In the genomic region with DNA sequence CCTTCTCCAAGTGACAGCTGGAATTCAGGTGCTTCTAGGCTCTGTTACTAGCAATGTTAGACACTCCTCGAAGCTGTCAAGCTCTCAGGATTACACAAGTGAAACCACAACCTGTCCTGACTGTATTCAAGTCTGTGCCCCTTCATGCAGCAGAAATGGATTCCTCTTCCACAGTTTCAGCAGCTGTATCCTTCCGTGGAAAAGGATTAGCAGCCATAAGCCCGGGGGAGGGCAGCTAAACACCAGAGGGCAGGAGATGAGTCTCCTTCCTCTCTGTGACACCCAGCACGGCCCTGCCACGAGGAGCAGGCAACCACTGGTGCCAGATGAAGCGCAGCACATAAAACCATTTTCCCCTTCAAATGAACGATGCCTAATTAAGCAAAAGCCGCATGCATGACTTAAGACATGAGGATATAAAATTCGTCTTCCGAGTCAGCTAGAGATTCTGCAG, we compare ENCODE assay signal across 8 cellular contexts. TPM values are rescaled to one million over a fixed set of nuclear protein-coding genes. Genes with fewer than 3 reads are reported as not detected.
DNase-seq lines count a peak whose midpoint lies in the region; ATAC-seq and TF ChIP-seq lines count a peak whose summit lies in the region.

No MANE protein-coding gene starts in this region.

- H3K4me1 Mint-ChIP-seq in Caco-2 (ENCODE audit: low read depth, unreplicated experiment): peaks cover 21% of the 10 kb centered on the region

- H3K36me3 Mint-ChIP-seq in Caco-2 (ENCODE audit: insufficient read depth, unreplicated experiment): no peaks in the 10 kb centered on the region

- TF ChIP-seq CTCF in Caco-2 (IDR thresholded peaks at IDR 0.05; ENCODE audit: insufficient read depth in 1 of 2, low read depth in 1 of 2, low read length in 1 of 2, severe bottlenecking in 1 of 2, unreplicated experiment in 1 of 2) (peak in 1 of 2 experiments; percentile 17), hepatocyte (IDR thresholded peaks at IDR 0.05; ENCODE audit: poor library complexity) (peak; percentile 18), retinal pigment epithelial cell (conservative IDR thresholded peaks at IDR 0.05; ENCODE audit: low read depth, low read length) (peak; percentile 29)

- peaks cover 33% of the 10 kb centered on the region for H3K79me2 ChIP-seq in hepatocyte

- BruUV-seq in Caco-2 (replicated peaks; lab: Mats Ljungman, UMichigan): TSS peak; percentile 28

- H3K27ac ChIP-seq in angular gyrus (ENCODE audit: low read depth, low read length) (peak overlapping the region; percentile 90), hepatocyte (peak overlapping the region; percentile 55)

- 19% methylated on average over 10 of the region's 10 CpGs for WGBS in hepatocyte (ENCODE audit: low lambda C conversion rate, missing lambda C conversion rate)

- intact Hi-C loops in Caco-2 (cut with micrococcal nuclease; ENCODE audit: unreplicated experiment): loop anchor here (2.0 to 10.0 kb wide), 3 partner anchors 110 to 187 kb away; no protein-coding TSS in a partner anchor

- H3K27ac Mint-ChIP-seq in Caco-2 (ENCODE audit: unreplicated experiment): no peak overlapping the region

- peak overlapping the region; percentile 32 for H2AFZ ChIP-seq in hepatocyte

- peak overlapping the region; percentile 89 for H3K4me2 ChIP-seq in hepatocyte

- POLR2A ChIA-PET in Caco-2 (lab: Charles Lee): no interaction called here

- H3K9me2 ChIP-seq in hepatocyte (replicated peaks; ENCODE audit: insufficient read depth): no peaks in the 10 kb centered on the region

- ATAC-seq in HG02973 (IDR thresholded peaks at IDR 0.05; ENCODE audit: unreplicated experiment) (no peak), HG02884 (IDR thresholded peaks at IDR 0.05; ENCODE audit: unreplicated experiment) (no peak)

- in situ Hi-C loops in KBM-7 (cut with MboI; ENCODE audit: low pct_unique_long_range_greater_than_20kb, low sequenced_read_pairs): no loop called here

- peaks cover 5% of the 10 kb centered on the region for H3K27me3 Mint-ChIP-seq in Caco-2 (ENCODE audit: insufficient read depth, unreplicated experiment)

- no peaks in the 10 kb centered on the region for H3K9me3 Mint-ChIP-seq in Caco-2 (ENCODE audit: unreplicated experiment)

- H3K27me3 ChIP-seq in Caco-2 (replicated peaks; ENCODE audit: control insufficient read depth, insufficient read depth, low read length) (no peaks in the 10 kb centered on the region), hepatocyte (no peaks in the 10 kb centered on the region)

- H3K36me3 ChIP-seq in Caco-2 (ENCODE audit: control insufficient read depth, insufficient read depth, low read length) (no peaks in the 10 kb centered on the region), hepatocyte (replicated peaks; ENCODE audit: insufficient read depth, low read depth) (no peaks in the 10 kb centered on the region)

- H3K9me3 ChIP-seq in Caco-2: no peaks in the 10 kb centered on the region
- H3K9me3 ChIP-seq in hepatocyte (ENCODE audit: low read depth): no peaks in the 10 kb centered on the region

- no peaks in the 10 kb centered on the region for H3K4me1 ChIP-seq in Caco-2
- H3K4me1 ChIP-seq in hepatocyte (ENCODE audit: insufficient read depth): peaks cover 27% of the 10 kb centered on the region

- peak overlapping the region; percentile 60 for H3K4me3 ChIP-seq in Caco-2 (ENCODE audit: low read depth, low read length)
- peak overlapping the region; percentile 76 for H3K4me3 ChIP-seq in hepatocyte
- H3K4me3 ChIP-seq in retinal pigment epithelial cell (ENCODE audit: low read length): peak overlapping the region; percentile 63

- peak overlapping the region; percentile 89 for H3K4me3 Mint-ChIP-seq in Caco-2 (ENCODE audit: unreplicated experiment)

- H4K20me1 ChIP-seq in hepatocyte (ENCODE audit: insufficient read depth, poor library complexity, severe bottlenecking): no peaks in the 10 kb centered on the region

- DNase-seq in Caco-2 (peak in 1 of 2 experiments; percentile 36), KBM-7 (peak; percentile 86), T-helper 1 cell (peak; percentile 16 to 62 (median 29)), hepatocyte (ENCODE audit: low spot score) (peak; percentile 54), retinal pigment epithelial cell (ENCODE audit: low read depth) (no peak)

- CTCF ChIA-PET in Caco-2 (lab: Charles Lee): interaction anchor here (0.5 to 4.2 kb wide), 5 partner anchors 14 to 193 kb away, joined by 3 to 31 read pairs (median 5); no protein-coding TSS in a partner anchor

RNA-seq across cellular contexts. Expression of gene ST3GAL5, which starts 1.2 kb away (rescaled TPM):
- total RNA-seq in Caco-2 (2022): 3.4 and 4.1 TPM in 2 replicates
- 25.6 and 36.5 TPM in 2 replicates for total RNA-seq in hepatocyte
- polyA plus RNA-seq in hepatocyte: 24.4 and 24.7 TPM in 2 replicates
